ENCODE assay signal across 2 cellular contexts in genomic region chr19:50767263-50767662, GRCh38.
TF ChIP-seq lines count a peak whose summit lies in the region.

No MANE protein-coding gene starts in this region.

TF ChIP-seq in A549, 52 proteins besides CTCF, POLR2A, EP300 and RAD21:
- peak; percentile 16; the same call in 1 of the 2 replicates for TF ChIP-seq USF2 (IDR thresholded peaks at IDR 0.05)
TF ChIP-seq in A549: peak in this region for 1; not testable (repeated sequence) for 51.

TF ChIP-seq in WTC11, 78 proteins besides CTCF, POLR2A, EP300 and RAD21:
- 0 out of 2 replicates have a peak, but pooled peaks have one; percentile 19 for TF ChIP-seq USF2 (CRISPR knock-in tag; IDR thresholded peaks at IDR 0.05)
